In the genomic region with DNA sequence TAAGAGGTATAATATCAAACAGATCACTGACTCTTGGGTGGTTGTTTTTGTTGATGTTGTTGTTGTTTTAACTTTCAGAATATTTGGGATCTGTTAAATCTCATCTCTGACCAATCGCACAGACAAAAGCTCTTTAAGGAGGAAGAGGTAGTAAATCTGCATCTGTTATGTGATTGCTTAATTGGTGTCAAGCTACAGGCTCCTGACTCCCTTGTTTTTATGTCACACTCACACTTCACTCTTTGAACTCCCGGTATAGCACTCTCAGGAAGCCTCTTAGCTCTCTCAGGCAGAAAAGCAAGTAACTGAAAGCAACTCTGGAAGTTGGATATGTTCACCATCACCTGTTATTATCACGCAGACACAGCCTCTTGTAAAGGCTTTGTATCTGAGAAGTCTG, we compare ENCODE assay signal across 13 cellular contexts.
A peak's percentile ranks its signal among the peaks of the same experiment; 100 is the strongest.
DNase-seq lines count a peak whose midpoint lies in the region; ATAC-seq and TF ChIP-seq lines count a peak whose summit lies in the region.
"Had no signal": no experiment of that assay in that cellular context is flagged by ENCODE, and none has a peak within 500 bp of the region (broad histone marks: within the 10 kb centered on the region; RNA-seq: fewer than 3 reads in every experiment).

No MANE protein-coding gene starts in this region.

- H3K9me3 ChIP-seq in HEK293 (ENCODE audit: control insufficient read depth, insufficient read depth, low read depth, low read length) (no peaks in the 10 kb centered on the region), psoas muscle (no peaks in the 10 kb centered on the region)
- H3K9me3 ChIP-seq: SJSA1 had no signal

- H3K36me3 Mint-ChIP-seq in nephron progenitor cell (ENCODE audit: low read depth): no peaks in the 10 kb centered on the region
- H3K36me3 Mint-ChIP-seq: CD14-positive monocyte had no signal

- H3K4me1 ChIP-seq in HEK293 (ENCODE audit: control insufficient read depth, insufficient read depth, low read length) (0 out of 2 replicates have a peak, but pooled peaks cover 3% of the 10 kb centered on the region), psoas muscle (no peaks in the 10 kb centered on the region)
- H3K4me1 ChIP-seq: SJSA1 had no signal

- peak overlapping the region; percentile 33 for H3K27ac Mint-ChIP-seq in nephron progenitor cell
- H3K27ac Mint-ChIP-seq: CD14-positive monocyte had no signal

- H3K27ac ChIP-seq in HEK293 (ENCODE audit: extremely low read depth, low read depth, low read length) (no peak overlapping the region), psoas muscle (no peak overlapping the region)
- H3K27ac ChIP-seq: SJSA1 had no signal

- peak; percentile 1 for DNase-seq in AG10803 (ENCODE audit: low read depth)
- DNase-seq in NCI-H69 (lab: John Stamatoyannopoulos, UW): peak; percentile 73
- no peak for DNase-seq in nephron progenitor cell
- DNase-seq in GM20000 (ENCODE audit: low spot score): no peak
- DNase-seq in activated gamma-delta T cell (lab: John Stamatoyannopoulos, UW): no peak
- DNase-seq in psoas muscle: no peak
- DNase-seq: DMS 273 treated with DMSO at 0.1 percent for 48 hours, NCI-H1694, NCI-H226, SW 1271 had no signal

- CTCF ChIA-PET in HEK293 (lab: Yijun Ruan, JAX): interaction anchor here (0.5 to 0.6 kb wide), 3 partner anchors 88 to 684 kb away, joined by 3 to 5 read pairs (median 3); no protein-coding TSS in a partner anchor

- no peaks in the 10 kb centered on the region for H3K27me3 ChIP-seq in psoas muscle (ENCODE audit: insufficient read depth in 3 of 3, low read length in 2 of 3)
- H3K27me3 ChIP-seq: SJSA1 had no signal

- peaks cover 7% of the 10 kb centered on the region for H3K27me3 Mint-ChIP-seq in nephron progenitor cell (ENCODE audit: low read depth, poor library complexity)

- H3K4me1 Mint-ChIP-seq in nephron progenitor cell: peaks cover 40% of the 10 kb centered on the region
- H3K4me1 Mint-ChIP-seq: CD14-positive monocyte had no signal

- TF ChIP-seq CTCF in AG10803 (conservative IDR thresholded peaks at IDR 0.05; ENCODE audit: low read length) (no peak), HEK293 (tag by site-specific recombination; IDR thresholded peaks at IDR 0.05) (no peak), nephron progenitor cell (IDR thresholded peaks at IDR 0.05) (no peak), GM20000 (IDR thresholded peaks at IDR 0.05; ENCODE audit: extremely low read depth, missing control alignments) (no peak), psoas muscle (IDR thresholded peaks at IDR 0.05) (no peak)

- peak overlapping the region; percentile 23 for H3K4me3 Mint-ChIP-seq in nephron progenitor cell
- H3K4me3 Mint-ChIP-seq: CD14-positive monocyte had no signal

- no peak for ATAC-seq in psoas muscle

- peaks cover 3% of the 10 kb centered on the region for H3K9me3 Mint-ChIP-seq in nephron progenitor cell

- H3K36me3 ChIP-seq in HEK293 (ENCODE audit: control insufficient read depth in 2 of 2, insufficient read depth in 1 of 2, low read length in 2 of 2) (no peaks in the 10 kb centered on the region), psoas muscle (ENCODE audit: insufficient read depth in 1 of 2, low read depth in 1 of 2) (no peaks in the 10 kb centered on the region)
- H3K36me3 ChIP-seq: SJSA1 had no signal

- H3K4me3 ChIP-seq in AG10803 (ENCODE audit: low read length): no peak overlapping the region
- H3K4me3 ChIP-seq in HEK293 (ENCODE audit: low read depth, low read length): no peak overlapping the region
- no peak overlapping the region for H3K4me3 ChIP-seq in psoas muscle
- H3K4me3 ChIP-seq: SJSA1 had no signal

- POLR2A ChIA-PET in HEK293 (lab: Yijun Ruan, JAX): no interaction called here

- intact Hi-C loops in psoas muscle (cut with DNase I): no loop called here

- 11 to 19% (median 14%) methylated on average over 3 of the region's 3 CpGs for WGBS in psoas muscle, 3 donors

TF ChIP-seq in HEK293, 187 proteins besides CTCF, POLR2A, EP300 and RAD21:
- TF ChIP-seq, protein P1, sequence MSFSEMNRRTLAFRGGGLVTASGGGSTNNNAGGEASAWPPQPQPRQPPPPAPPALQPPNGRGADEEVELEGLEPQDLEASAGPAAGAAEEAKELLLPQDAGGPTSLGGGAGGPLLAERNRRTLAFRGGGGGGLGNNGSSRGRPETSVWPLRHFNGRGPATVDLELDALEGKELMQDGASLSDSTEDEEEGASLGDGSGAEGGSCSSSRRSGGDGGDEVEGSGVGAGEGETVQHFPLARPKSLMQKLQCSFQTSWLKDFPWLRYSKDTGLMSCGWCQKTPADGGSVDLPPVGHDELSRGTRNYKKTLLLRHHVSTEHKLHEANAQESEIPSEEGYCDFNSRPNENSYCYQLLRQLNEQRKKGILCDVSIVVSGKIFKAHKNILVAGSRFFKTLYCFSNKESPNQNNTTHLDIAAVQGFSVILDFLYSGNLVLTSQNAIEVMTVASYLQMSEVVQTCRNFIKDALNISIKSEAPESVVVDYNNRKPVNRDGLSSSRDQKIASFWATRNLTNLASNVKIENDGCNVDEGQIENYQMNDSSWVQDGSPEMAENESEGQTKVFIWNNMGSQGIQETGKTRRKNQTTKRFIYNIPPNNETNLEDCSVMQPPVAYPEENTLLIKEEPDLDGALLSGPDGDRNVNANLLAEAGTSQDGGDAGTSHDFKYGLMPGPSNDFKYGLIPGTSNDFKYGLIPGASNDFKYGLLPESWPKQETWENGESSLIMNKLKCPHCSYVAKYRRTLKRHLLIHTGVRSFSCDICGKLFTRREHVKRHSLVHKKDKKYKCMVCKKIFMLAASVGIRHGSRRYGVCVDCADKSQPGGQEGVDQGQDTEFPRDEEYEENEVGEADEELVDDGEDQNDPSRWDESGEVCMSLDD (tag by site-specific recombination; IDR thresholded peaks at IDR 0.05): no peak
- TF ChIP-seq, protein P2, sequence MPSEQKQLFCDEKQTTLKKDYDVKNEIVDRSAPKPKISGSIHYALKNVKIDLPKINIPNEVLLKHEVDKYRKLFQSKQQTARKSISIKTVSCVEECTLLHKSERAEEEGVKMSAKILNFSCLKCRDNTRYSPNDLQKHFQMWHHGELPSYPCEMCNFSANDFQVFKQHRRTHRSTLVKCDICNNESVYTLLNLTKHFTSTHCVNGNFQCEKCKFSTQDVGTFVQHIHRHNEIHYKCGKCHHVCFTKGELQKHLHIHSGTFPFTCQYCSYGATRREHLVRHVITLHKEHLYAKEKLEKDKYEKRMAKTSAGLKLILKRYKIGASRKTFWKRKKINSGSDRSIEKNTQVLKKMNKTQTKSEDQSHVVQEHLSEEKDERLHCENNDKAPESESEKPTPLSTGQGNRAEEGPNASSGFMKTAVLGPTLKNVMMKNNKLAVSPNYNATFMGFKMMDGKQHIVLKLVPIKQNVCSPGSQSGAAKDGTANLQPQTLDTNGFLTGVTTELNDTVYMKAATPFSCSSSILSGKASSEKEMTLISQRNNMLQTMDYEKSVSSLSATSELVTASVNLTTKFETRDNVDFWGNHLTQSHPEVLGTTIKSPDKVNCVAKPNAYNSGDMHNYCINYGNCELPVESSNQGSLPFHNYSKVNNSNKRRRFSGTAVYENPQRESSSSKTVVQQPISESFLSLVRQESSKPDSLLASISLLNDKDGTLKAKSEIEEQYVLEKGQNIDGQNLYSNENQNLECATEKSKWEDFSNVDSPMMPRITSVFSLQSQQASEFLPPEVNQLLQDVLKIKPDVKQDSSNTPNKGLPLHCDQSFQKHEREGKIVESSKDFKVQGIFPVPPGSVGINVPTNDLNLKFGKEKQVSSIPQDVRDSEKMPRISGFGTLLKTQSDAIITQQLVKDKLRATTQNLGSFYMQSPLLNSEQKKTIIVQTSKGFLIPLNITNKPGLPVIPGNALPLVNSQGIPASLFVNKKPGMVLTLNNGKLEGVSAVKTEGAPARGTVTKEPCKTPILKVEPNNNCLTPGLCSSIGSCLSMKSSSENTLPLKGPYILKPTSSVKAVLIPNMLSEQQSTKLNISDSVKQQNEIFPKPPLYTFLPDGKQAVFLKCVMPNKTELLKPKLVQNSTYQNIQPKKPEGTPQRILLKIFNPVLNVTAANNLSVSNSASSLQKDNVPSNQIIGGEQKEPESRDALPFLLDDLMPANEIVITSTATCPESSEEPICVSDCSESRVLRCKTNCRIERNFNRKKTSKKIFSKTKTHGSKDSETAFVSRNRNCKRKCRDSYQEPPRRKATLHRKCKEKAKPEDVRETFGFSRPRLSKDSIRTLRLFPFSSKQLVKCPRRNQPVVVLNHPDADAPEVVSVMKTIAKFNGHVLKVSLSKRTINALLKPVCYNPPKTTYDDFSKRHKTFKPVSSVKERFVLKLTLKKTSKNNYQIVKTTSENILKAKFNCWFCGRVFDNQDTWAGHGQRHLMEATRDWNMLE (tag by site-specific recombination; conservative IDR thresholded peaks at IDR 0.05; ENCODE audit: low read depth): no peak
- no peak for TF ChIP-seq ZNF404 (tag by site-specific recombination; IDR thresholded peaks at IDR 0.05)
- TF ChIP-seq, protein P3, sequence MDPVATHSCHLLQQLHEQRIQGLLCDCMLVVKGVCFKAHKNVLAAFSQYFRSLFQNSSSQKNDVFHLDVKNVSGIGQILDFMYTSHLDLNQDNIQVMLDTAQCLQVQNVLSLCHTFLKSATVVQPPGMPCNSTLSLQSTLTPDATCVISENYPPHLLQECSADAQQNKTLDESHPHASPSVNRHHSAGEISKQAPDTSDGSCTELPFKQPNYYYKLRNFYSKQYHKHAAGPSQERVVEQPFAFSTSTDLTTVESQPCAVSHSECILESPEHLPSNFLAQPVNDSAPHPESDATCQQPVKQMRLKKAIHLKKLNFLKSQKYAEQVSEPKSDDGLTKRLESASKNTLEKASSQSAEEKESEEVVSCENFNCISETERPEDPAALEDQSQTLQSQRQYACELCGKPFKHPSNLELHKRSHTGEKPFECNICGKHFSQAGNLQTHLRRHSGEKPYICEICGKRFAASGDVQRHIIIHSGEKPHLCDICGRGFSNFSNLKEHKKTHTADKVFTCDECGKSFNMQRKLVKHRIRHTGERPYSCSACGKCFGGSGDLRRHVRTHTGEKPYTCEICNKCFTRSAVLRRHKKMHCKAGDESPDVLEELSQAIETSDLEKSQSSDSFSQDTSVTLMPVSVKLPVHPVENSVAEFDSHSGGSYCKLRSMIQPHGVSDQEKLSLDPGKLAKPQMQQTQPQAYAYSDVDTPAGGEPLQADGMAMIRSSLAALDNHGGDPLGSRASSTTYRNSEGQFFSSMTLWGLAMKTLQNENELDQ (tag by site-specific recombination; IDR thresholded peaks at IDR 0.05; ENCODE audit: low read depth): no peak
- TF ChIP-seq SETDB1 (IDR thresholded peaks at IDR 0.05; ENCODE audit: insufficient read length, low read length): no peak
- TF ChIP-seq WT1 (tag by site-specific recombination; IDR thresholded peaks at IDR 0.05): peak; percentile 59
- TF ChIP-seq, protein P4, sequence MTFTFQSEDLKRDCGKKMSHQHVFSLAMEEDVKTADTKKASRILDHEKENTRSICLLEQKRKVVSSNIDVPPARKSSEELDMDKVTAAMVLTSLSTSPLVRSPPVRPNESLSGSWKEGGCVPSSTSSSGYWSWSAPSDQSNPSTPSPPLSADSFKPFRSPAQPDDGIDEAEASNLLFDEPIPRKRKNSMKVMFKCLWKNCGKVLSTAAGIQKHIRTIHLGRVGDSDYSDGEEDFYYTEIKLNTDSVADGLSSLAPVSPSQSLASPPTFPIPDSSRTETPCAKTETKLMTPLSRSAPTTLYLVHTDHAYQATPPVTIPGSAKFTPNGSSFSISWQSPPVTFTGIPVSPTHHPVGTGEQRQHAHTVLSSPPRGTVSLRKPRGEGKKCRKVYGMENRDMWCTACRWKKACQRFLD (tag by site-specific recombination; IDR thresholded peaks at IDR 0.05): no peak
TF ChIP-seq in HEK293: peak in this region for 1.

Comparison
In these comparisons a context has a peak if more than half of its experiments do, and no peak if none do; other contexts are left out.
1. DNase-seq: peak in AG10803 (single experiment) and NCI-H69 (single experiment); none in nephron progenitor cell (single experiment), GM20000 (single experiment), activated gamma-delta T cell (single experiment) and psoas muscle (0 of 2).